In the genomic region with DNA sequence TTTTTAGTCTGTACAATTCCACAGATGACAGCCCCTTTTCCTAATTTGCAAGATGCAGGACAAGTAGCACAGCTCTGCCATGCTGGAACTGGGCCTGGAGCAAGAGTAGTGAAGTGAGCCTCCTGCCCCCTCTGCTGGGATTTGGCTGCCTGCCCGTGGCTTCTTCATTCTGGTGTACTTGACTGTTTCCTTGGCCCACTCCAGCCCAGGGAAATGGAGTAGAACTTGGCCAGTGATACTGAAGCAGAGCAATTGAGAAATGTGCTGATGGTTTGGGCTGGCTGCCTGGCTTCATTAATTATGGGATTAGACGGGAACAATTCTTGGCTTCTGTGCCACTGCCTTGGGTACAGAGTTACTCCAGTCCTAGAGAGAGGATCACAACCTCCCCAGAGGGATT, we compare ENCODE assay signal across 8 cellular contexts. TPM values are rescaled to one million over a fixed set of nuclear protein-coding genes. Genes with fewer than 3 reads are reported as not detected.
A peak's percentile ranks its signal among the peaks of the same experiment; 100 is the strongest.
DNase-seq lines count a peak whose midpoint lies in the region; ATAC-seq and TF ChIP-seq lines count a peak whose summit lies in the region.

No MANE protein-coding gene starts in this region.

- WGBS in sigmoid colon, 2 donors, result 52 to 54% methylated on average over 2 of the region's 2 CpGs

- peak; percentile 12 for DNase-seq in GM04504 (ENCODE audit: low read depth)
- DNase-seq in adipocyte (ENCODE audit: low read depth), result peak; percentile 75
- DNase-seq in left cardiac atrium, result peak; percentile 90
- DNase-seq in sigmoid colon, result peak; percentile 98
- DNase-seq in stimulated activated CD4-positive, alpha-beta T cell treated with anti-CD3 and anti-CD28 coated beads, Interleukin-2, amount 100 ng/mL, for 48 hours, result no peak
- no peak for DNase-seq in OCI-M2 (lab: John Stamatoyannopoulos, UW; ENCODE audit: unreplicated experiment)
- no peak for DNase-seq in activated CD8-positive, alpha-beta T cell treated with anti-CD3 and anti-CD28 coated beads, Interleukin-2, amount 10 ng/mL, durations not matched to agents 7 days and 5 days
- no peak for DNase-seq in foreskin melanocyte

- TF ChIP-seq POLR2A in sigmoid colon (IDR thresholded peaks at IDR 0.05), result no peak

- H3K36me3 ChIP-seq in adipocyte (ENCODE audit: control insufficient read depth, insufficient read depth, low read length, severe bottlenecking) (no peaks in the 10 kb centered on the region), sigmoid colon (no peaks in the 10 kb centered on the region)

- H3K4me3 Mint-ChIP-seq in activated CD8-positive, alpha-beta T cell treated with anti-CD3 and anti-CD28 coated beads, Interleukin-2, amount 10 ng/mL, durations not matched to agents 7 days and 5 days, result no peak overlapping the region

- ATAC-seq in left cardiac atrium, result peak; percentile 43 to 64
- ATAC-seq in activated CD8-positive, alpha-beta T cell treated with anti-CD3 and anti-CD28 coated beads, Interleukin-2, amount 10 ng/mL, durations not matched to agents 7 days and 5 days, result no peak

- H3K4me1 ChIP-seq in adipocyte (ENCODE audit: control insufficient read depth, insufficient read depth, low read length) (peaks cover 41% of the 10 kb centered on the region), sigmoid colon (peaks cover 0 to 48% (median 46%) of the 10 kb centered on the region in 4 donors)

- peak overlapping the region; percentile 80 to 88 (median 84) for H3K27ac ChIP-seq in sigmoid colon

- H3K4me1 Mint-ChIP-seq in activated CD8-positive, alpha-beta T cell treated with anti-CD3 and anti-CD28 coated beads, Interleukin-2, amount 10 ng/mL, durations not matched to agents 7 days and 5 days (ENCODE audit: low read depth), result peaks cover 67% of the 10 kb centered on the region

- CTCF ChIA-PET in activated CD8-positive, alpha-beta T cell treated with anti-CD3 and anti-CD28 coated beads, Interleukin-2, amount 10 ng/mL, durations not matched to agents 7 days and 5 days (lab: Charles Lee), result no interaction called here

- no peak for TF ChIP-seq CTCF in sigmoid colon (IDR thresholded peaks at IDR 0.05)

- TF ChIP-seq EP300 in sigmoid colon (IDR thresholded peaks at IDR 0.05), result peak in 2 of 4 donors; percentile 47 to 75

- H3K36me3 Mint-ChIP-seq in activated CD8-positive, alpha-beta T cell treated with anti-CD3 and anti-CD28 coated beads, Interleukin-2, amount 10 ng/mL, durations not matched to agents 7 days and 5 days (ENCODE audit: low read depth), result peaks cover 34% of the 10 kb centered on the region

- no peaks in the 10 kb centered on the region for H3K9me3 Mint-ChIP-seq in activated CD8-positive, alpha-beta T cell treated with anti-CD3 and anti-CD28 coated beads, Interleukin-2, amount 10 ng/mL, durations not matched to agents 7 days and 5 days (ENCODE audit: insufficient read depth)

- H3K27ac Mint-ChIP-seq in activated CD8-positive, alpha-beta T cell treated with anti-CD3 and anti-CD28 coated beads, Interleukin-2, amount 10 ng/mL, durations not matched to agents 7 days and 5 days, result no peak overlapping the region

- peak overlapping the region; percentile 70 for H3K4me3 ChIP-seq in adipocyte (ENCODE audit: low read length)
- H3K4me3 ChIP-seq in sigmoid colon, result no peak overlapping the region

- H3K9me3 ChIP-seq in adipocyte (ENCODE audit: control insufficient read depth, low read length), result no peaks in the 10 kb centered on the region
- no peaks in the 10 kb centered on the region for H3K9me3 ChIP-seq in sigmoid colon

- H3K9ac ChIP-seq in adipocyte (ENCODE audit: low read length), result peak overlapping the region; percentile 52

- POLR2A ChIA-PET in activated CD8-positive, alpha-beta T cell treated with anti-CD3 and anti-CD28 coated beads, Interleukin-2, amount 10 ng/mL, durations not matched to agents 7 days and 5 days (lab: Charles Lee), result no interaction called here

- intact Hi-C loops in left cardiac atrium (cut with DNase I) (loop anchor here in 1 of 2 donors (5.0 to 10.0 kb wide), 2 partner anchors 33 to 64 kb away; no protein-coding TSS in a partner anchor), sigmoid colon (cut with DNase I) (loop anchor here (5.0 kb wide), 3 partner anchors 33 to 577 kb away; partner anchors contain the start of genes OSBPL10, STT3B and ZNF860)

- H3K27me3 Mint-ChIP-seq in activated CD8-positive, alpha-beta T cell treated with anti-CD3 and anti-CD28 coated beads, Interleukin-2, amount 10 ng/mL, durations not matched to agents 7 days and 5 days (ENCODE audit: low read depth), result no peaks in the 10 kb centered on the region

- no peaks in the 10 kb centered on the region for H3K27me3 ChIP-seq in adipocyte (replicated peaks; ENCODE audit: control insufficient read depth, insufficient read depth, low read length)
- no peaks in the 10 kb centered on the region for H3K27me3 ChIP-seq in sigmoid colon

RNA-seq across cellular contexts. Expression of gene GPD1L, which starts 2.8 kb away (rescaled TPM):
- 100 to 1,000 TPM; 177 to 253 TPM for total RNA-seq in left cardiac atrium
- total RNA-seq in sigmoid colon, result 10 to 100 TPM; 39.1 to 67.8 (median 53.2) TPM
- polyA plus RNA-seq in sigmoid colon, result 10 to 100 TPM; 39.6 to 54.1 (median 42.6) TPM
- total RNA-seq in activated CD8-positive, alpha-beta T cell treated with anti-CD3 and anti-CD28 coated beads, Interleukin-2, amount 10 ng/mL, durations not matched to agents 7 days and 5 days, result 10 to 100 TPM; 33.8 to 37.0 TPM

Comparison
In these comparisons a context has a peak if more than half of its experiments do, and no peak if none do; other contexts are left out.
1. DNase-seq: peak in GM04504 (single experiment), adipocyte (single experiment), left cardiac atrium (single experiment) and sigmoid colon (single experiment); none in stimulated activated CD4-positive, alpha-beta T cell treated with anti-CD3 and anti-CD28 coated beads, Interleukin-2, amount 100 ng/mL, for 48 hours (0 of 2), OCI-M2 (single experiment), activated CD8-positive, alpha-beta T cell treated with anti-CD3 and anti-CD28 coated beads, Interleukin-2, amount 10 ng/mL, durations not matched to agents 7 days and 5 days (single experiment) and foreskin melanocyte (single experiment).